Comparison of ENCODE assay signal across 10 cellular contexts in genomic region chr3:138687236-138687635, GRCh38.
DNase-seq lines count a peak whose midpoint lies in the region; ATAC-seq, FAIRE-seq and TF ChIP-seq lines count a peak whose summit lies in the region.
"Had no signal": no experiment of that assay in that cellular context is flagged by ENCODE, and none has a peak within 500 bp of the region (broad histone marks: within the 10 kb centered on the region; RNA-seq: fewer than 3 reads in every experiment).

No MANE protein-coding gene starts in this region.

- H2AFZ ChIP-seq in fibroblast of lung (ENCODE audit: low read length), result no peak overlapping the region

- no peak overlapping the region for H3K9ac ChIP-seq in fibroblast of lung (ENCODE audit: insufficient read depth, low read length)

- peaks cover 7% of the 10 kb centered on the region for H3K4me1 ChIP-seq in fibroblast of lung (ENCODE audit: control insufficient read depth, extremely low read depth, insufficient read depth, low read length)

- no peak for TF ChIP-seq CTCF in fibroblast of lung (conservative IDR thresholded peaks at IDR 0.05 in 1 of 2, IDR thresholded peaks at IDR 0.05 in 1 of 2; ENCODE audit: low read depth in 1 of 2, low read length in 2 of 2)

- H3K4me2 ChIP-seq in fibroblast of lung (ENCODE audit: extremely low read depth, insufficient read depth, low read length), result no peak overlapping the region

- H3K9me3 ChIP-seq in fibroblast of lung (ENCODE audit: control insufficient read depth, insufficient read depth, low read depth, low read length), result no peaks in the 10 kb centered on the region

- no peak overlapping the region for H3K4me3 ChIP-seq in fibroblast of lung (replicated peaks in 1 of 4; ENCODE audit: control extremely low read depth in 1 of 4, insufficient read depth in 1 of 4, low read depth in 3 of 4, low read length in 4 of 4)

- no peak for FAIRE-seq in RCC 7860 (lab: Jason Lieb, UNC)

- DNase-seq in GM03348 (ENCODE audit: low spot score) (peak; percentile 43), fibroblast of lung (ENCODE audit: low read depth in 2 of 2) (peak in 1 of 2 donors; percentile 74), GM19238 (ENCODE audit: insufficient read length, low spot score) (no peak), AML-193 (lab: John Stamatoyannopoulos, UW) (no peak), RCC 7860 (ENCODE audit: low spot score) (no peak)
- DNase-seq in stimulated activated naive CD4-positive, alpha-beta T cell treated with Interleukin-2 at 50 U/mL for 16 hours (lab: John Stamatoyannopoulos, UW), result no peak
- DNase-seq: activated effector memory CD4-positive, alpha-beta T cell treated with Interleukin-2 at 50 U/mL for 16 hours; stimulated activated CD4-positive, alpha-beta T cell treated with anti-CD3 and anti-CD28 coated beads, Interleukin-4, amount 100 ng/mL, for 4 hours had no signal

- no peaks in the 10 kb centered on the region for H3K27me3 ChIP-seq in fibroblast of lung (ENCODE audit: control insufficient read depth, insufficient read depth, low read length)

- H3K36me3 ChIP-seq in fibroblast of lung (ENCODE audit: control insufficient read depth, insufficient read depth, low read length), result no peaks in the 10 kb centered on the region

- peak; percentile 12 for ATAC-seq in GM21447 (IDR thresholded peaks at IDR 0.05; ENCODE audit: unreplicated experiment)
- ATAC-seq in HG03439 (IDR thresholded peaks at IDR 0.05; ENCODE audit: unreplicated experiment), result peak; percentile 24

- H3K27ac ChIP-seq in fibroblast of lung (ENCODE audit: insufficient read depth, low read length), result peak overlapping the region; percentile 52

- H3K79me2 ChIP-seq in fibroblast of lung (ENCODE audit: control insufficient read depth, insufficient read depth, low read length), result no peaks in the 10 kb centered on the region

- no peaks in the 10 kb centered on the region for H4K20me1 ChIP-seq in fibroblast of lung (ENCODE audit: control insufficient read depth, extremely low read depth, insufficient read depth, low read length)
